1 cellular context compared by ENCODE assay signal in genomic region chr14:73500360-73500759, GRCh38.
TF ChIP-seq lines count a peak whose summit lies in the region.

No MANE protein-coding gene starts in this region.

TF ChIP-seq in SK-N-SH, 30 proteins besides CTCF, POLR2A, EP300 and RAD21 (continued from another document):
- TF ChIP-seq REST (IDR thresholded peaks at IDR 0.05; ENCODE audit: low read depth, low read length) (no peak), USF1 (IDR thresholded peaks at IDR 0.05; ENCODE audit: borderline replicate concordance, low read depth) (no peak), PBX3 (IDR thresholded peaks at IDR 0.05) (no peak), MXI1 (IDR thresholded peaks at IDR 0.05; ENCODE audit: low read depth, low read length) (no peak), RCOR1 (IDR thresholded peaks at IDR 0.05; ENCODE audit: low read length) (no peak), FOXJ3 (CRISPR knock-in tag; IDR thresholded peaks at IDR 0.05) (no peak), RXRA (IDR thresholded peaks at IDR 0.05; ENCODE audit: borderline replicate concordance, low read depth) (no peak), FOXM1 (IDR thresholded peaks at IDR 0.05; ENCODE audit: low read depth) (no peak), SIN3A (IDR thresholded peaks at IDR 0.05; ENCODE audit: borderline replicate concordance, low read depth, low read length) (no peak), NRF1 (IDR thresholded peaks at IDR 0.05; ENCODE audit: low read depth, low read length) (no peak), POLR2AphosphoS5 (IDR thresholded peaks at IDR 0.05; ENCODE audit: low read depth, low read length) (no peak), TAF1 (IDR thresholded peaks at IDR 0.05; ENCODE audit: borderline replicate concordance, low read depth, low read length) (no peak), GATA2 (CRISPR knock-in tag; IDR thresholded peaks at IDR 0.05) (no peak), RFX5 (IDR thresholded peaks at IDR 0.05; ENCODE audit: low read length) (no peak), CHD2 (IDR thresholded peaks at IDR 0.05; ENCODE audit: low read length, partially characterized antibody) (no peak), JUND (IDR thresholded peaks at IDR 0.05) (no peak)
